ENCODE assay signal across 21 cellular contexts in the genomic region with DNA sequence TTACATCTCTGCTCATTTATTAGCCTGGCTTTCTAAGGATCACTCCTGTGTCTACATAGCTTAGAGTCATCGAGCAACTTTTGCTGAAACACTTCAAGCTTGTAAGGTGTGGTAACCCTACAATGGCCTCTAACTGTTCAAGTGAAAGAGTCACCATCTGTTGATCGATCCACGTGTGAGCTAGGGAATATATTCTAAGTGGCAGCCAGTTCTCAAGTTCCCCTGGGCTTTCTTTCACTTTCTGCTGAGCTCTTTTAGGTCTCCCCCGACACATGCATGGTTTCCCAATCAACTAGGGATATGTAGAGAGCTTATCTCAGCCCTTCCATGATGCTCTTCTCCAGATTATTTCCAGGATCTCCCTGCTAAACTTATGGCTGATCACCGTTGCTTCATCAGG. TPM values are rescaled to one million over a fixed set of nuclear protein-coding genes. Genes with fewer than 3 reads are reported as not detected.
DNase-seq lines count a peak whose midpoint lies in the region; ATAC-seq and TF ChIP-seq lines count a peak whose summit lies in the region.
"Had no signal": no experiment of that assay in that cellular context is flagged by ENCODE, and none has a peak within 500 bp of the region (broad histone marks: within the 10 kb centered on the region; RNA-seq: fewer than 3 reads in every experiment).

No MANE protein-coding gene starts in this region.

- no peaks in the 10 kb centered on the region for H3K9me3 ChIP-seq in body of pancreas
- H3K9me3 ChIP-seq: right lobe of liver, transverse colon had no signal

- H3K36me3 ChIP-seq in body of pancreas (replicated peaks in 1 of 2; ENCODE audit: insufficient read depth in 1 of 2, low read depth in 2 of 2): no peaks in the 10 kb centered on the region
- H3K36me3 ChIP-seq: heart right ventricle, lower lobe of right lung, right lobe of liver, transverse colon had no signal

- H3K4me3 Mint-ChIP-seq in activated T-cell treated with anti-CD3 and anti-CD28 coated beads, Interleukin-2, amount 50 U/mL, for 24 hours: peak overlapping the region; percentile 1
- no peak overlapping the region for H3K4me3 Mint-ChIP-seq in activated naive CD8-positive, alpha-beta T cell treated with anti-CD3 and anti-CD28 coated beads, Interleukin-2, amount 50 U/mL, for 24 hours
- H3K4me3 Mint-ChIP-seq in progenitor cell of endocrine pancreas (ENCODE audit: low read depth): no peak overlapping the region
- H3K4me3 Mint-ChIP-seq: activated naive CD8-positive, alpha-beta T cell treated with anti-CD3 and anti-CD28 coated beads, Interleukin-2, amount 10 ng/mL, durations not matched to agents 7 days and 5 days; brain had no signal

- TF ChIP-seq POLR2A in body of pancreas (IDR thresholded peaks at IDR 0.05): no peak

- H3K4me3 ChIP-seq in body of pancreas: no peak overlapping the region
- H3K4me3 ChIP-seq: coronary artery, GM23248, heart right ventricle, lower lobe of right lung, right lobe of liver, transverse colon had no signal

- ATAC-seq in activated naive CD8-positive, alpha-beta T cell treated with anti-CD3 and anti-CD28 coated beads, Interleukin-2, amount 50 U/mL, for 24 hours: no peak
- no peak for ATAC-seq in body of pancreas
- ATAC-seq in GM21528 (IDR thresholded peaks at IDR 0.05; ENCODE audit: low FRiP score, unreplicated experiment): no peak
- ATAC-seq: heart right ventricle had no signal

- DNase-seq in activated T-cell treated with anti-CD3 and anti-CD28 coated beads, Interleukin-2, amount 50 U/mL, for 24 hours: no peak
- no peak for DNase-seq in activated T-cell treated with anti-CD3 and anti-CD28 coated beads, Interleukin-2, amount 50 U/mL, for 48 hours
- DNase-seq in NCI-H2171 (lab: John Stamatoyannopoulos, UW) (peak; percentile 81), progenitor cell of endocrine pancreas (ENCODE audit: low spot score, unreplicated experiment) (no peak), body of pancreas (no peak), cerebellum (ENCODE audit: low spot score) (no peak)
- no peak for DNase-seq in activated naive CD8-positive, alpha-beta T cell treated with anti-CD3 and anti-CD28 coated beads, Interleukin-2, amount 50 U/mL, for 24 hours
- DNase-seq: activated naive CD8-positive, alpha-beta T cell treated with anti-CD3 and anti-CD28 coated beads, Interleukin-2, amount 10 ng/mL, durations not matched to agents 7 days and 5 days; GM23248; heart right ventricle; lower lobe of right lung; NCI-H1417; right lobe of liver; RPMI8226; stimulated activated CD4-positive, alpha-beta T cell treated with anti-CD3 and anti-CD28 coated beads, Interleukin-15, amount 100 ng/mL, for 24 hours; transverse colon had no signal

- peak overlapping the region in 2 of 4 donors; percentile 52 to 69 for H3K27ac ChIP-seq in body of pancreas
- H3K27ac ChIP-seq: coronary artery, GM23248, heart right ventricle, lower lobe of right lung, right lobe of liver, transverse colon had no signal

- peak overlapping the region; percentile 75 for H3K27ac Mint-ChIP-seq in activated T-cell treated with anti-CD3 and anti-CD28 coated beads, Interleukin-2, amount 50 U/mL, for 24 hours
- H3K27ac Mint-ChIP-seq in activated naive CD8-positive, alpha-beta T cell treated with anti-CD3 and anti-CD28 coated beads, Interleukin-2, amount 50 U/mL, for 24 hours: peak overlapping the region; percentile 94
- peak overlapping the region; percentile 47 for H3K27ac Mint-ChIP-seq in progenitor cell of endocrine pancreas
- H3K27ac Mint-ChIP-seq: activated naive CD8-positive, alpha-beta T cell treated with anti-CD3 and anti-CD28 coated beads, Interleukin-2, amount 10 ng/mL, durations not matched to agents 7 days and 5 days; brain had no signal

- TF ChIP-seq CTCF in progenitor cell of endocrine pancreas (IDR thresholded peaks at IDR 0.05; ENCODE audit: unreplicated experiment): no peak
- no peak for TF ChIP-seq CTCF in body of pancreas (IDR thresholded peaks at IDR 0.05)

- H3K36me3 Mint-ChIP-seq in activated T-cell treated with anti-CD3 and anti-CD28 coated beads, Interleukin-2, amount 50 U/mL, for 24 hours (ENCODE audit: low read depth): peaks cover 79% of the 10 kb centered on the region
- peaks cover 47% of the 10 kb centered on the region for H3K36me3 Mint-ChIP-seq in activated naive CD8-positive, alpha-beta T cell treated with anti-CD3 and anti-CD28 coated beads, Interleukin-2, amount 50 U/mL, for 24 hours (ENCODE audit: low read depth)
- H3K36me3 Mint-ChIP-seq in progenitor cell of endocrine pancreas (ENCODE audit: insufficient read depth): peaks cover 31% of the 10 kb centered on the region

- no peaks in the 10 kb centered on the region for H3K27me3 ChIP-seq in body of pancreas
- H3K27me3 ChIP-seq: right lobe of liver, transverse colon had no signal

- H3K4me1 Mint-ChIP-seq in activated T-cell treated with anti-CD3 and anti-CD28 coated beads, Interleukin-2, amount 50 U/mL, for 24 hours (ENCODE audit: low read depth): peaks cover 95% of the 10 kb centered on the region
- peaks cover 81% of the 10 kb centered on the region for H3K4me1 Mint-ChIP-seq in activated naive CD8-positive, alpha-beta T cell treated with anti-CD3 and anti-CD28 coated beads, Interleukin-2, amount 50 U/mL, for 24 hours
- peaks cover 32% of the 10 kb centered on the region for H3K4me1 Mint-ChIP-seq in progenitor cell of endocrine pancreas (ENCODE audit: low read depth)

- intact Hi-C loops in body of pancreas (cut with DNase I): no loop called here

- no peaks in the 10 kb centered on the region for H3K27me3 Mint-ChIP-seq in activated T-cell treated with anti-CD3 and anti-CD28 coated beads, Interleukin-2, amount 50 U/mL, for 24 hours
- H3K27me3 Mint-ChIP-seq in activated naive CD8-positive, alpha-beta T cell treated with anti-CD3 and anti-CD28 coated beads, Interleukin-2, amount 50 U/mL, for 24 hours: no peaks in the 10 kb centered on the region
- no peaks in the 10 kb centered on the region for H3K27me3 Mint-ChIP-seq in progenitor cell of endocrine pancreas
- H3K27me3 Mint-ChIP-seq: activated naive CD8-positive, alpha-beta T cell treated with anti-CD3 and anti-CD28 coated beads, Interleukin-2, amount 10 ng/mL, durations not matched to agents 7 days and 5 days; brain had no signal

- H3K9me3 Mint-ChIP-seq in activated T-cell treated with anti-CD3 and anti-CD28 coated beads, Interleukin-2, amount 50 U/mL, for 24 hours: peaks cover 25% of the 10 kb centered on the region
- peaks cover 29% of the 10 kb centered on the region for H3K9me3 Mint-ChIP-seq in activated naive CD8-positive, alpha-beta T cell treated with anti-CD3 and anti-CD28 coated beads, Interleukin-2, amount 50 U/mL, for 24 hours
- peaks cover 38% of the 10 kb centered on the region for H3K9me3 Mint-ChIP-seq in progenitor cell of endocrine pancreas (ENCODE audit: low read depth)

- 89 to 91% methylated on average over 5 of the region's 5 CpGs for WGBS in body of pancreas, 2 donors

- peaks cover 37% of the 10 kb centered on the region for H3K4me1 ChIP-seq in body of pancreas
- H3K4me1 ChIP-seq: lower lobe of right lung, transverse colon had no signal

RNA-seq across cellular contexts. Expression of a gene that starts 15.5 kb away (rescaled TPM):
- total RNA-seq in progenitor cell of endocrine pancreas (1.00 and 3.3 TPM in 2 replicates), body of pancreas (1 to 10 TPM; 4.9 to 6.2 TPM), cerebellum (3.4 TPM)
- total RNA-seq: GM23248, HT-29, osteocyte had no signal
